Comparison of ENCODE assay signal across 22 cellular contexts in genomic region chr14:23172572-23172971, GRCh38. TPM values are rescaled to one million over a fixed set of nuclear protein-coding genes. Genes with fewer than 3 reads are reported as not detected.
"Had no signal": no experiment of that assay in that cellular context is flagged by ENCODE, and none has a peak within 500 bp of the region (broad histone marks: within the 10 kb centered on the region; RNA-seq: fewer than 3 reads in every experiment).

No MANE protein-coding gene starts in this region.

- H3K27me3 Mint-ChIP-seq: stimulated activated naive CD8-positive, alpha-beta T cell treated with anti-CD3 and anti-CD28 coated beads, Interleukin-15, amount 100 ng/mL, for 72 hours had no signal

- H3K4me2 ChIP-seq: smooth muscle cell had no signal

- H3K27ac Mint-ChIP-seq: activated B cell treated with CpG ODN at 0.5 μM for 24 hours; activated naive CD4-positive, alpha-beta T cell treated with anti-CD3 and anti-CD28 coated beads, Interleukin-2, amount 10 ng/mL, durations not matched to agents 7 days and 5 days; natural killer cell treated with Interleukin-12 subunit alpha and Interleukin-12 subunit beta and Interleukin-15 and Interleukin-18, amount 100 ng/mL, for 72 hours; stimulated activated naive CD8-positive, alpha-beta T cell treated with anti-CD3 and anti-CD28 coated beads, Interleukin-15, amount 100 ng/mL, for 72 hours had no signal

- H3K27ac ChIP-seq: ascending aorta, neutrophil, pancreas, testis, upper lobe of right lung had no signal

- H3K4me3 ChIP-seq: ascending aorta, esophagus muscularis mucosa, mucosa of descending colon, pancreas, smooth muscle cell, testis, upper lobe of right lung had no signal

- H3K9me3 Mint-ChIP-seq: activated B cell treated with CpG ODN at 0.5 μM for 24 hours; activated naive CD4-positive, alpha-beta T cell treated with anti-CD3 and anti-CD28 coated beads, Interleukin-2, amount 10 ng/mL, durations not matched to agents 7 days and 5 days; activated T-cell treated with anti-CD3 and anti-CD28 coated beads, Interleukin-2, amount 50 U/mL, for 4 hours; natural killer cell treated with Interleukin-12 subunit alpha and Interleukin-12 subunit beta and Interleukin-15 and Interleukin-18, amount 100 ng/mL, for 72 hours; stimulated activated naive CD8-positive, alpha-beta T cell treated with anti-CD3 and anti-CD28 coated beads, Interleukin-15, amount 100 ng/mL, for 72 hours had no signal

- H3K36me3 ChIP-seq: neutrophil, pancreas, upper lobe of right lung had no signal

- H3K9me3 ChIP-seq: ascending aorta, esophagus muscularis mucosa, mucosa of descending colon, neutrophil, pancreas, testis, upper lobe of right lung had no signal

- H3K36me3 Mint-ChIP-seq: activated naive CD4-positive, alpha-beta T cell treated with anti-CD3 and anti-CD28 coated beads, Interleukin-2, amount 10 ng/mL, durations not matched to agents 7 days and 5 days; natural killer cell treated with Interleukin-12 subunit alpha and Interleukin-12 subunit beta and Interleukin-15 and Interleukin-18, amount 100 ng/mL, for 72 hours had no signal

- H3K27me3 ChIP-seq: ascending aorta, esophagus muscularis mucosa, neutrophil, pancreas, testis, upper lobe of right lung had no signal

- H3K4me3 Mint-ChIP-seq: activated B cell treated with CpG ODN at 0.5 μM for 24 hours; activated naive CD4-positive, alpha-beta T cell treated with anti-CD3 and anti-CD28 coated beads, Interleukin-2, amount 10 ng/mL, durations not matched to agents 7 days and 5 days; activated T-cell treated with anti-CD3 and anti-CD28 coated beads, Interleukin-2, amount 50 U/mL, for 4 hours; natural killer cell treated with Interleukin-12 subunit alpha and Interleukin-12 subunit beta and Interleukin-15 and Interleukin-18, amount 100 ng/mL, for 72 hours; stimulated activated naive CD8-positive, alpha-beta T cell treated with anti-CD3 and anti-CD28 coated beads, Interleukin-15, amount 100 ng/mL, for 72 hours had no signal

- DNase-seq: activated B cell treated with CpG ODN at 0.5 μM for 24 hours; activated CD4-positive, alpha-beta T cell treated with anti-CD3 and anti-CD28 coated beads for 4 hours; activated CD8-positive, alpha-beta memory T cell treated with anti-CD3 and anti-CD28 coated beads, Interleukin-2, amount 50 U/mL, for 4 hours; activated effector memory CD4-positive, alpha-beta T cell treated with Interleukin-2 at 50 U/mL for 16 hours; activated naive CD4-positive, alpha-beta T cell treated with anti-CD3 and anti-CD28 coated beads, Interleukin-2, amount 10 ng/mL, durations not matched to agents 7 days and 5 days; activated T-cell treated with anti-CD3 and anti-CD28 coated beads, Interleukin-2, amount 50 U/mL, for 4 hours; effector CD8-positive, alpha-beta T cell; mesenchymal stem cell; mucosa of descending colon; pancreas; stimulated activated CD4-positive, alpha-beta T cell treated with anti-CD3 and anti-CD28 coated beads, Interleukin-4, amount 100 ng/mL, for 1 hour; stimulated activated naive CD8-positive, alpha-beta T cell treated with anti-CD3 and anti-CD28 coated beads, Interleukin-15, amount 100 ng/mL, for 72 hours; SW 1271; testis; upper lobe of right lung had no signal

- ATAC-seq: activated T-cell treated with anti-CD3 and anti-CD28 coated beads, Interleukin-2, amount 50 U/mL, for 4 hours; natural killer cell treated with Interleukin-12 subunit alpha and Interleukin-12 subunit beta and Interleukin-15 and Interleukin-18, amount 100 ng/mL, for 72 hours had no signal

RNA-seq across cellular contexts. Expression of gene CEBPE, which starts 53.5 kb away (rescaled TPM):
- total RNA-seq: activated T-cell treated with anti-CD3 and anti-CD28 coated beads, Interleukin-2, amount 50 U/mL, for 4 hours; ascending aorta; bronchial epithelial cell; cerebellum; mucosa of descending colon; natural killer cell treated with Interleukin-12 subunit alpha and Interleukin-12 subunit beta and Interleukin-15 and Interleukin-18, amount 100 ng/mL, for 72 hours; pancreas; smooth muscle cell; upper lobe of right lung had no signal
- polyA plus RNA-seq: pancreas, smooth muscle cell had no signal
